Comparison of ENCODE assay signal across 9 cellular contexts in the genomic region with DNA sequence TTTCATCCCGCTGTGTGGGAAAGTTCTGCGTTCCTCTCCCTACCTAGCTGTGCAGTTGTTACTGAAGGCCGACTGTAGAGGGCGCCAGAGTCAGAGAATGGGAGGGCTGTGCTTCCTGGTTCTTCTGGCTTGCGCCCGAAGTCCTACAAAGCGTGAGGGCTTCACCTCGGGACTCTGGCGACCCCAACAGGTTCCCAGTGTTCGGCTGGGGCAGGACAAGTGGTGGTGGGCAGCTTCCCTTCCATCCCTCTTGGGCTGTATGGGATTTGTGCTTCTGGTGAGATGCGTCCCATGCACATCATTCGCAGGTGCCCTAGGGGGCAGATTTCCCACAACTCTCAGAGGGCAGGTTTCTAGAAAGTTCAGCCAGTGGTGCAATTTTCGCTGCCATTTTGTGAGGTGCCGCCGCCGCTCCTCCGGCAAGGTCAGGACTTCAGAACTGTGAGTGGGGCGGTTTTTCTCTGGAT. TPM values are rescaled to one million over a fixed set of nuclear protein-coding genes. Genes with fewer than 3 reads are reported as not detected.
A peak's percentile ranks its signal among the peaks of the same experiment; 100 is the strongest.
DNase-seq lines count a peak whose midpoint lies in the region; ATAC-seq and TF ChIP-seq lines count a peak whose summit lies in the region.
"Had no signal": no experiment of that assay in that cellular context is flagged by ENCODE, and none has a peak within 500 bp of the region (broad histone marks: within the 10 kb centered on the region; RNA-seq: fewer than 3 reads in every experiment).

No MANE protein-coding gene starts in this region.

- peak; percentile 53 for DNase-seq in activated CD4-positive, alpha-beta memory T cell treated with anti-CD3 and anti-CD28 coated beads, Interleukin-2, amount 10 ng/mL, durations not matched to agents 7 days and 5 days
- DNase-seq in iPS-NIHi7 (ENCODE audit: extremely low spot score) = peak; percentile 38
- no peak for DNase-seq in upper lobe of right lung
- DNase-seq in NCI-H1930 (lab: John Stamatoyannopoulos, UW) = no peak
- no peak for DNase-seq in NCI-H446 treated with DMSO at 0.1 percent for 48 hours (lab: John Stamatoyannopoulos, UW)
- no peak for DNase-seq in NCI-H1436 treated with DMSO at 0.1 percent for 48 hours (lab: John Stamatoyannopoulos, UW)

- H3K4me1 ChIP-seq in upper lobe of right lung = no peaks in the 10 kb centered on the region

- no peaks in the 10 kb centered on the region for H3K9me3 Mint-ChIP-seq in activated CD4-positive, alpha-beta memory T cell treated with anti-CD3 and anti-CD28 coated beads, Interleukin-2, amount 10 ng/mL, durations not matched to agents 7 days and 5 days
- H3K9me3 Mint-ChIP-seq: central memory CD8-positive, alpha-beta T cell had no signal

- POLR2A ChIA-PET in activated CD4-positive, alpha-beta memory T cell treated with anti-CD3 and anti-CD28 coated beads, Interleukin-2, amount 10 ng/mL, durations not matched to agents 7 days and 5 days (lab: Charles Lee) = no interaction called here

- no peak overlapping the region for H3K27ac ChIP-seq in upper lobe of right lung

- no peak overlapping the region for H3K27ac Mint-ChIP-seq in activated CD4-positive, alpha-beta memory T cell treated with anti-CD3 and anti-CD28 coated beads, Interleukin-2, amount 10 ng/mL, durations not matched to agents 7 days and 5 days

- no peaks in the 10 kb centered on the region for H3K27me3 ChIP-seq in upper lobe of right lung

- peak; percentile 43 for TF ChIP-seq CTCF in upper lobe of right lung (IDR thresholded peaks at IDR 0.05)

- intact Hi-C loops in upper lobe of right lung (cut with DNase I) = no loop called here

- no peaks in the 10 kb centered on the region for H3K4me1 Mint-ChIP-seq in activated CD4-positive, alpha-beta memory T cell treated with anti-CD3 and anti-CD28 coated beads, Interleukin-2, amount 10 ng/mL, durations not matched to agents 7 days and 5 days
- H3K4me1 Mint-ChIP-seq: central memory CD8-positive, alpha-beta T cell had no signal

- no peaks in the 10 kb centered on the region for H3K36me3 Mint-ChIP-seq in activated CD4-positive, alpha-beta memory T cell treated with anti-CD3 and anti-CD28 coated beads, Interleukin-2, amount 10 ng/mL, durations not matched to agents 7 days and 5 days (ENCODE audit: low read depth)

- H3K36me3 ChIP-seq in upper lobe of right lung = no peaks in the 10 kb centered on the region

- ATAC-seq in GM18517 (IDR thresholded peaks at IDR 0.05; ENCODE audit: unreplicated experiment) = peak; percentile 60
- ATAC-seq in HG03159 (IDR thresholded peaks at IDR 0.05; ENCODE audit: unreplicated experiment) = peak; percentile 56
- peak; percentile 76 for ATAC-seq in upper lobe of right lung

- H3K9me3 ChIP-seq in upper lobe of right lung = no peaks in the 10 kb centered on the region

- H3K4me3 Mint-ChIP-seq in activated CD4-positive, alpha-beta memory T cell treated with anti-CD3 and anti-CD28 coated beads, Interleukin-2, amount 10 ng/mL, durations not matched to agents 7 days and 5 days = no peak overlapping the region
- H3K4me3 Mint-ChIP-seq: central memory CD8-positive, alpha-beta T cell had no signal

- CTCF ChIA-PET in activated CD4-positive, alpha-beta memory T cell treated with anti-CD3 and anti-CD28 coated beads, Interleukin-2, amount 10 ng/mL, durations not matched to agents 7 days and 5 days (lab: Charles Lee) = no interaction called here

- no peaks in the 10 kb centered on the region for H3K27me3 Mint-ChIP-seq in activated CD4-positive, alpha-beta memory T cell treated with anti-CD3 and anti-CD28 coated beads, Interleukin-2, amount 10 ng/mL, durations not matched to agents 7 days and 5 days
- H3K27me3 Mint-ChIP-seq: central memory CD8-positive, alpha-beta T cell had no signal

- no peak overlapping the region for H3K4me3 ChIP-seq in upper lobe of right lung

RNA-seq across cellular contexts. Expression of a gene that starts 27.3 kb away (rescaled TPM):
- total RNA-seq in activated CD4-positive, alpha-beta memory T cell treated with anti-CD3 and anti-CD28 coated beads, Interleukin-2, amount 10 ng/mL, durations not matched to agents 7 days and 5 days = not detected
- total RNA-seq in upper lobe of right lung = 0.58 TPM

RNA-seq across cellular contexts. Expression of a gene that starts 27.3 kb away (rescaled TPM):
- not detected for total RNA-seq in activated CD4-positive, alpha-beta memory T cell treated with anti-CD3 and anti-CD28 coated beads, Interleukin-2, amount 10 ng/mL, durations not matched to agents 7 days and 5 days
- total RNA-seq in upper lobe of right lung = not detected

RNA-seq across cellular contexts. Expression of a gene that starts 44.6 kb away (rescaled TPM):
- total RNA-seq in activated CD4-positive, alpha-beta memory T cell treated with anti-CD3 and anti-CD28 coated beads, Interleukin-2, amount 10 ng/mL, durations not matched to agents 7 days and 5 days = 1 to 10 TPM in 1 of 2 experiments, under 1 TPM in 1; 0.58 to 1.1 TPM
- 1.2 TPM for total RNA-seq in upper lobe of right lung

Comparison
In these comparisons a context has a peak if more than half of its experiments do, and no peak if none do; other contexts are left out.
1. DNase-seq: peak in activated CD4-positive, alpha-beta memory T cell treated with anti-CD3 and anti-CD28 coated beads, Interleukin-2, amount 10 ng/mL, durations not matched to agents 7 days and 5 days (single experiment) and iPS-NIHi7 (single experiment); none in upper lobe of right lung (single experiment), NCI-H1930 (0 of 2), NCI-H446 treated with DMSO at 0.1 percent for 48 hours (single experiment) and NCI-H1436 treated with DMSO at 0.1 percent for 48 hours (single experiment).
2. Peak in every context shown above with its lines, with median percentiles within 50 percentile points of each other: ATAC-seq.